In the genomic region with DNA sequence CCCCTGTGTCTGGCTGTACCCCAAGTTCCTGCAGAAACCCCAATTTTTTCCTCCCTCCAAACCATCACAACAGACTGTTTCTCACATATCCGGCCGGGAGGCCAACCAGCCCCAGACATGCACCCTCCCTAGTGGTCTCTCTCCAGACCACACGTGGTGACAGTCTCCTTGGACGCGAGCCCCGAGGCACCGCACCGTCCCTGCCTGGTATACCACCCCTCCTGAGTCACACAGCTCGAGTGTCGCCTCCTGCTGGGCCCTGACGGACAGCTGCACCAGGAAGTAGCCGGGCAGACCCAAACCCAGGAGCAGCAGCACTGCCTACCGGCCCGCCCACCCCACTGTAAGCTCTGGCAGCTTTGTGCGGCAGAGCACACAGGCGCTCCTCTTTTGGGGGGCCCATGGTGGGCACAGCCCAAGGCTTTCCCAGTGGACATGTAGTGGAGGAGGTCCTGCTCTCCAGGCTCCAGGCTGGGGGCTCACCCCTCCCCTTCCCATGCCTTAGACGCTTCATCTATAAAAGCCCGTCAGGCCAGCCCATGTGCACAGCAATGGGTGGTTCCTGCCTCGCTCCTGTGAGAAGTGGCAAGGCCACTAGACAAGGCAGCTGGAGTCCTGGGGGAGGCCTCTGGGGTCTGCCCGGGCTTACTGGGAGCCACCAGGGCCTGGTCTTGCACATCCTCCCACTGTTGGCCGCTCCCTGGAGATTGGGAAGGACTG, we compare ENCODE assay signal across 1 cellular context.
TF ChIP-seq lines count a peak whose summit lies in the region.

No MANE protein-coding gene starts in this region.

TF ChIP-seq in IMR-90, 13 proteins besides CTCF, POLR2A, EP300 and RAD21 (continued from another document):
- TF ChIP-seq SMC3 (IDR thresholded peaks at IDR 0.05; ENCODE audit: low read depth, low read length) = peak; percentile 23
- no peak for TF ChIP-seq MAZ (IDR thresholded peaks at IDR 0.05; ENCODE audit: borderline replicate concordance, low read depth, low read length)
